15 cellular contexts compared by ENCODE assay signal in the genomic region with DNA sequence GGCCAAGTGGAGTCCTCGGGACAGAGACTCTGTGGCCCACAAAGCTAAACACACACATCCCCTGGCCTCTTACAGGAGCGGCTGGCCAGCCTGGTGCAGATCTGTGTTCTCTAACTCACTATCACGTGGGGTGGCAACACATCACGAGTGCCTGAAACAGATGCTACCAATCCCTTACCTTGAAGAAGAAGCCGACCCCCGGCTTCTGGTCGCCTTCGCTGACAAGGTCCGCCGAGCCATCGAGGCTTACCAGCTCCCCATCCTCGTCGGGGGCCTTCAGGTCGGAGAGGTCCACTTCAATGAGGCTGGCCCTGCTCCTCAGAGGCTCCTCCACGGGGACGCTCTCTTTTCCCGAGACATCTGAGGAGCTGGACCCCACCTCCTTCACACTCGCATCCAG.
DNase-seq lines count a peak whose midpoint lies in the region; ATAC-seq, FAIRE-seq and TF ChIP-seq lines count a peak whose summit lies in the region.
"Had no signal": no experiment of that assay in that cellular context is flagged by ENCODE, and none has a peak within 500 bp of the region (broad histone marks: within the 10 kb centered on the region; RNA-seq: fewer than 3 reads in every experiment).

No MANE protein-coding gene starts in this region.

- WGBS in mesendoderm (ENCODE audit: extremely low coverage, insufficient coverage, low lambda C conversion rate), result no CpG with 5 or more reads among the region's 18 CpGs

- H3K9me3 ChIP-seq in BLaER1, result no peaks in the 10 kb centered on the region
- H3K9me3 ChIP-seq: Caco-2 had no signal

- H3K36me3 ChIP-seq in BLaER1 (peaks cover 100% of the 10 kb centered on the region), mesendoderm (ENCODE audit: control insufficient read depth, insufficient read depth, low read length) (peaks cover 15% of the 10 kb centered on the region)

- no peak overlapping the region for H3K4me3 Mint-ChIP-seq in activated CD4-positive, alpha-beta T cell treated with anti-CD3 and anti-CD28 coated beads for 36 hours
- no peak overlapping the region for H3K4me3 Mint-ChIP-seq in neural crest cell
- H3K4me3 Mint-ChIP-seq: CD8-positive, alpha-beta memory T cell had no signal

- H3K18ac ChIP-seq in mesendoderm (ENCODE audit: low read length), result no peak overlapping the region

- intact Hi-C loops in activated CD4-positive, alpha-beta T cell treated with anti-CD3 and anti-CD28 coated beads for 36 hours (cut with DNase I, micrococcal nuclease), result no loop called here

- H3K79me2 ChIP-seq in mesendoderm (ENCODE audit: control insufficient read depth, insufficient read depth, low read length), result peaks cover under 1% of the 10 kb centered on the region

- H4K5ac ChIP-seq in mesendoderm (ENCODE audit: low read length), result no peak overlapping the region

- FAIRE-seq in GM12891 (lab: Jason Lieb, UNC), result no peak
- FAIRE-seq: H54 had no signal

- H3K4me2 ChIP-seq in BLaER1, result no peak overlapping the region
- H3K4me2 ChIP-seq in mesendoderm (ENCODE audit: low read length), result no peak overlapping the region

- no peak overlapping the region for H3K27ac Mint-ChIP-seq in activated CD4-positive, alpha-beta T cell treated with anti-CD3 and anti-CD28 coated beads for 36 hours
- H3K27ac Mint-ChIP-seq in neural crest cell (ENCODE audit: unreplicated experiment), result peak overlapping the region; percentile 16
- H3K27ac Mint-ChIP-seq: CD8-positive, alpha-beta memory T cell had no signal

- no peak overlapping the region for H2BK15ac ChIP-seq in mesendoderm (replicated peaks; ENCODE audit: low read depth)

- H4K20me1 ChIP-seq in BLaER1, result peaks cover 90% of the 10 kb centered on the region

- POLR2A ChIA-PET in activated CD4-positive, alpha-beta T cell treated with anti-CD3 and anti-CD28 coated beads for 36 hours (lab: Charles Lee), result no interaction called here

- no peaks in the 10 kb centered on the region for H3K27me3 ChIP-seq in BLaER1
- no peaks in the 10 kb centered on the region for H3K27me3 ChIP-seq in mesendoderm (ENCODE audit: insufficient read depth, low read length, poor library complexity)

- H3K9ac ChIP-seq in BLaER1 (0 out of 2 replicates have a peak overlapping the region, but pooled peaks have one; percentile 10), mesendoderm (ENCODE audit: low read length) (no peak overlapping the region)
- H3K9ac ChIP-seq: GM23248 had no signal

- CTCF ChIA-PET in activated CD4-positive, alpha-beta T cell treated with anti-CD3 and anti-CD28 coated beads for 36 hours (lab: Charles Lee), result no interaction called here

- H3K4me3 ChIP-seq in BLaER1 (no peak overlapping the region), coronary artery (no peak overlapping the region), mesendoderm (ENCODE audit: low read length) (no peak overlapping the region)
- H3K4me3 ChIP-seq: GM23248 had no signal

- peak; percentile 3 for DNase-seq in activated CD4-positive, alpha-beta T cell treated with anti-CD3 and anti-CD28 coated beads for 1 hour
- DNase-seq in activated CD4-positive, alpha-beta T cell treated with anti-CD3 and anti-CD28 coated beads for 36 hours, result no peak
- DNase-seq in coronary artery (ENCODE audit: low spot score) (peak; percentile 43), neural crest cell (ENCODE audit: low read depth, low spot score) (no peak), SW480 (ENCODE audit: low spot score) (no peak), mesendoderm (no peak), GM12891 (ENCODE audit: insufficient read length, low spot score) (no peak)
- DNase-seq: Caco-2; CD8-positive, alpha-beta memory T cell; DND-41; GDM1; GM23248 had no signal

- H2BK120ac ChIP-seq in mesendoderm (ENCODE audit: low read depth, low read length), result no peak overlapping the region

- no peak overlapping the region for H2AK5ac ChIP-seq in mesendoderm (ENCODE audit: low read length)

- TF ChIP-seq POLR2A in GM12891 (IDR thresholded peaks at IDR 0.05; ENCODE audit: low read depth, low read length), result no peak

- no peak overlapping the region for H3K56ac ChIP-seq in mesendoderm (ENCODE audit: low read length)

- H3K4ac ChIP-seq in mesendoderm (ENCODE audit: low read depth, low read length), result no peak overlapping the region

- no peaks in the 10 kb centered on the region for H3K27me3 Mint-ChIP-seq in activated CD4-positive, alpha-beta T cell treated with anti-CD3 and anti-CD28 coated beads for 36 hours
- H3K27me3 Mint-ChIP-seq in neural crest cell (ENCODE audit: low read depth), result no peaks in the 10 kb centered on the region
- H3K27me3 Mint-ChIP-seq: CD8-positive, alpha-beta memory T cell had no signal

- no peak overlapping the region for H4K8ac ChIP-seq in mesendoderm (ENCODE audit: low read depth, low read length)

- ATAC-seq in activated CD4-positive, alpha-beta T cell treated with anti-CD3 and anti-CD28 coated beads for 36 hours, result no peak

- H3K4me1 Mint-ChIP-seq in activated CD4-positive, alpha-beta T cell treated with anti-CD3 and anti-CD28 coated beads for 36 hours, result peaks cover 5% of the 10 kb centered on the region
- no peaks in the 10 kb centered on the region for H3K4me1 Mint-ChIP-seq in neural crest cell

- H3K4me1 ChIP-seq in BLaER1 (no peaks in the 10 kb centered on the region), mesendoderm (ENCODE audit: control insufficient read depth, low read depth, low read length) (no peaks in the 10 kb centered on the region)
- H3K4me1 ChIP-seq: Caco-2 had no signal

- H3K36me3 Mint-ChIP-seq in activated CD4-positive, alpha-beta T cell treated with anti-CD3 and anti-CD28 coated beads for 36 hours (ENCODE audit: low read depth), result peaks cover 48% of the 10 kb centered on the region
- H3K36me3 Mint-ChIP-seq in neural crest cell (ENCODE audit: low read depth), result peaks cover 17% of the 10 kb centered on the region

- no peak overlapping the region for H2BK5ac ChIP-seq in mesendoderm (ENCODE audit: low read length)

- peaks cover 1% of the 10 kb centered on the region for H3K79me1 ChIP-seq in mesendoderm (ENCODE audit: low read length)

- TF ChIP-seq CTCF in coronary artery (IDR thresholded peaks at IDR 0.05) (no peak), neural crest cell (conservative IDR thresholded peaks at IDR 0.05) (no peak)

- no peaks in the 10 kb centered on the region for H3K9me3 Mint-ChIP-seq in activated CD4-positive, alpha-beta T cell treated with anti-CD3 and anti-CD28 coated beads for 36 hours (ENCODE audit: low read depth)
- H3K9me3 Mint-ChIP-seq in neural crest cell, result no peaks in the 10 kb centered on the region
- H3K9me3 Mint-ChIP-seq: CD8-positive, alpha-beta memory T cell had no signal

- no peak overlapping the region for H3K23ac ChIP-seq in mesendoderm (ENCODE audit: low read length)

- H3K27ac ChIP-seq in BLaER1 (no peak overlapping the region), coronary artery (no peak overlapping the region), mesendoderm (ENCODE audit: low read depth, low read length) (no peak overlapping the region)
- H3K27ac ChIP-seq: 22Rv1, GM23248 had no signal

TF ChIP-seq in GM12891, 5 proteins besides CTCF, POLR2A, EP300 and RAD21:
- no peak for TF ChIP-seq PAX5 (IDR thresholded peaks at IDR 0.05; ENCODE audit: insufficient read depth, low read length, severe bottlenecking)
- TF ChIP-seq POU2F2 (IDR thresholded peaks at IDR 0.05; ENCODE audit: low read depth, low read length), result no peak
- TF ChIP-seq SPI1 (IDR thresholded peaks at IDR 0.05; ENCODE audit: low read depth, low read length), result no peak
- no peak for TF ChIP-seq POLR2AphosphoS5 (IDR thresholded peaks at IDR 0.05; ENCODE audit: low read depth, low read length)
- no peak for TF ChIP-seq TAF1 (IDR thresholded peaks at IDR 0.05; ENCODE audit: low read depth, low read length)

Comparison
In these comparisons a context has a peak if more than half of its experiments do, and no peak if none do; other contexts are left out.
1. DNase-seq: peak in activated CD4-positive, alpha-beta T cell treated with anti-CD3 and anti-CD28 coated beads for 1 hour (single experiment) and coronary artery (single experiment); none in activated CD4-positive, alpha-beta T cell treated with anti-CD3 and anti-CD28 coated beads for 36 hours (single experiment), neural crest cell (single experiment), SW480 (single experiment), mesendoderm (single experiment) and GM12891 (single experiment).